In the genomic region with DNA sequence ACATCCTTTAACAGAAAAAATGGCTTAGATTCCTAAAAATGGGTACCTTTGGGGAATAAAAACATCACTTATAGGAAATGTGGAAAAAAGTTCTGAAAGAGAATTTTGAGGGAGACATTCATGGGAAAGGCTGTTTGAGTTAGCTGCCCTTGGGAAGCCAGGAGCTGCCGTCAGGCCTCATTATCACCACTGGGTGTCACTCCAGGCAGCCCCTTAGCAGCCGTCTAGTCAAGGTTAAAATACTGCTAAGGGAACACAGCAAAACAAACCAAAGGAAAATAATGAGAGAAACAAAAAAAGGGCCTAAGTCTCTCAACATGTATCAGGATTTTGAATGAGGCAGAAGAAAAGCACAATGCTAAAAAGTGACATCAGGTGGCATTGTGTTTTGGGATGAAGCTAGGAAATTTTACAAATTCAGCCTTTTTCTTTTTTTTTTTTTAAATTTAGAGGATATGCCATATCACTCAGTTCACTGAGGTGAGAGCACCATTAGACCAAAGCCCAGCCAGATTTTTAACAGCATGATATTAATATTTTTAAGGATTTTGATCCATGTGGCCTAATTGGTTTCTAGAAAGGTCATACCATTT, we compare ENCODE assay signal across 8 cellular contexts.
DNase-seq lines count a peak whose midpoint lies in the region; ATAC-seq and TF ChIP-seq lines count a peak whose summit lies in the region.

No MANE protein-coding gene starts in this region.

- DNase-seq in A673 (ENCODE audit: low spot score), result peak; percentile 65
- DNase-seq in GM13977 (ENCODE audit: low spot score), result peak; percentile 18
- peak; percentile 3 for DNase-seq in MV-4-11 (lab: John Stamatoyannopoulos, UW)
- DNase-seq in astrocyte of the hippocampus (ENCODE audit: low read depth, low spot score), result peak; percentile 81
- DNase-seq in iPS-NIHi11 (ENCODE audit: low spot score), result peak; percentile 76

- in situ Hi-C loops in GM13977 (cut with MboI; ENCODE audit: low pct_unique_long_range_greater_than_20kb, low sequenced_read_pairs, unreplicated experiment), result no loop called here

- no peak for ATAC-seq in HG03439 (IDR thresholded peaks at IDR 0.05; ENCODE audit: unreplicated experiment)
- no peak for ATAC-seq in GM18511 (IDR thresholded peaks at IDR 0.05; ENCODE audit: unreplicated experiment)
- ATAC-seq in GM18520 (IDR thresholded peaks at IDR 0.05; ENCODE audit: unreplicated experiment), result no peak

- H3K27me3 ChIP-seq in A673 (replicated peaks; ENCODE audit: insufficient read depth, low read depth, low read length, poor library complexity), result no peaks in the 10 kb centered on the region

- TF ChIP-seq CTCF in A673 (conservative IDR thresholded peaks at IDR 0.05; ENCODE audit: low read depth, low read length) (peak; percentile 70), GM13977 (IDR thresholded peaks at IDR 0.05; ENCODE audit: extremely low read depth, insufficient read depth, missing control alignments) (peak; percentile 55)

- BruUV-seq in A673 (replicated peaks; lab: Mats Ljungman, UMichigan), result no TSS peak

- H3K27ac ChIP-seq in A673 (ENCODE audit: low read depth, low read length, poor library complexity, severe bottlenecking), result no peak overlapping the region

- intact Hi-C loops in A673 (cut with micrococcal nuclease; ENCODE audit: unreplicated experiment), result loop anchor here (5.0 kb wide), 1 partner anchor 731 kb away; no protein-coding TSS in a partner anchor

- no peaks in the 10 kb centered on the region for H3K9me3 ChIP-seq in A673 (ENCODE audit: low read depth, low read length, poor library complexity, severe bottlenecking)

- POLR2A ChIA-PET in A673 (lab: Charles Lee; ENCODE audit: low non-redundant PET), result no interaction called here

- peaks cover 6% of the 10 kb centered on the region for H3K4me1 ChIP-seq in A673 (ENCODE audit: insufficient read depth, low read length, poor library complexity, severe bottlenecking)

- CTCF ChIA-PET in A673 (lab: Charles Lee), result interaction anchor here (0.6 kb wide), 1 partner anchor 106 kb away, joined by 3 read pairs; no protein-coding TSS in a partner anchor

- H3K4me3 ChIP-seq in A673 (ENCODE audit: low read depth, low read length, poor library complexity, severe bottlenecking), result no peak overlapping the region

- no peaks in the 10 kb centered on the region for H3K36me3 ChIP-seq in A673 (ENCODE audit: insufficient read depth, low read length, poor library complexity, severe bottlenecking)

Comparison
In these comparisons a context has a peak if more than half of its experiments do, and no peak if none do; other contexts are left out.
1. DNase-seq: peak in every context shown above with its lines; median percentile 81 in astrocyte of the hippocampus; 76 in iPS-NIHi11; 65 in A673; 18 in GM13977; 3 in MV-4-11.